In genomic region chr15:36557364-36557763, GRCh38 we compare ENCODE assay signal across 15 cellular contexts.
"Had no signal": no experiment of that assay in that cellular context is flagged by ENCODE, and none has a peak within 500 bp of the region (broad histone marks: within the 10 kb centered on the region; RNA-seq: fewer than 3 reads in every experiment).

No MANE protein-coding gene starts in this region.

- H3K9me3 ChIP-seq: gastroesophageal sphincter, mucosa of descending colon, ovary, sigmoid colon, stomach, testis had no signal

- H3K27me3 ChIP-seq: gastroesophageal sphincter, ovary, sigmoid colon, stomach, testis had no signal

- H3K27ac ChIP-seq: gastroesophageal sphincter, ovary, sigmoid colon, stomach, testis had no signal

- ATAC-seq: gastroesophageal sphincter; left lobe of liver; mucosa of descending colon; naive thymus-derived CD4-positive, alpha-beta T cell had no signal

- H3K4me1 ChIP-seq: gastroesophageal sphincter, sigmoid colon, stomach, testis had no signal

- H3K36me3 ChIP-seq: gastroesophageal sphincter, ovary, sigmoid colon, stomach had no signal

- DNase-seq: activated B cell treated with CpG ODN at 0.5 μM for 24 hours; activated CD4-positive, alpha-beta T cell treated with anti-CD3 and anti-CD28 coated beads, Interleukin-2, amount 10 ng/mL, durations not matched to agents 7 days and 5 days; activated CD8-positive, alpha-beta memory T cell treated with anti-CD3 and anti-CD28 coated beads for 24 hours; activated gamma-delta T cell treated with Interleukin-2 at 50 U/mL for 16 hours; amniotic stem cell; erythroblast; mucosa of descending colon; naive thymus-derived CD4-positive, alpha-beta T cell; ovary; sigmoid colon; stimulated activated CD4-positive, alpha-beta T cell treated with anti-CD3 and anti-CD28 coated beads, Interleukin-1b, Interleukin-23, amount 100 ng/mL, for 48 hours; stomach; testis had no signal

- H3K4me3 ChIP-seq: gastroesophageal sphincter, mucosa of descending colon, ovary, sigmoid colon, stomach, testis had no signal
